12 cellular contexts compared by ENCODE assay signal in the genomic region with DNA sequence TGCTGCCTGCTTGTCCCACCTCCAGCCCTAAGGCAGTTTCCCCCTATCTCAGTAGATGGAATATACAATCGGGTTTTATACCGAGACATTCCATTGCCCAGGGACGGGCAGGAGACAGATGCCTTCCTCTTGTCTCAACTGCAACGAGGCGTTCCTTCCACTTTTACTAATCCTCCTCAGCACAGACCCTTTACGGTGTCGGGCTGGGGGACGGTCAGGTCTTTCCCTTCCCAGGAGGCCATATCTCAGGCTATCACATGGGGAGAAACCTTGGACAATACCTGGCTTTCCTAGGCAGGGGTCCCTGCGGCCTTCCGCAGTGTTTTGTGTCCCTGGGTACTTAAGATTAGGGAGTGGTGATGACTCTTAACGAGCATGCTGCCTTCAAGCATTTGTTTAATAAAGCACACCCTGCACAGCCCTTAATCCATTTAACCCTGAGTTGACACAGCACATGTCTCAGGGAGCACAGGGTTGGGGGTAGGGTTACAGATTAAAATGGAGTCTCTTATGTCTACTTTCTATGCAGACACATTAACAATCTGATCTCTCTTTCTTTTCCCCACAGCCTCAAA. TPM values are rescaled to one million over a fixed set of nuclear protein-coding genes. Genes with fewer than 3 reads are reported as not detected.
"Had no signal": no experiment of that assay in that cellular context is flagged by ENCODE, and none has a peak within 500 bp of the region (broad histone marks: within the 10 kb centered on the region; RNA-seq: fewer than 3 reads in every experiment).

No MANE protein-coding gene starts in this region.

RNA-seq across cellular contexts. Expression of gene AIRE, which starts 2.4 kb away (rescaled TPM):
- total RNA-seq: activated B cell treated with CpG ODN at 0.5 μM for 24 hours; activated CD4-positive, alpha-beta memory T cell treated with anti-CD3 and anti-CD28 coated beads for 36 hours; activated naive CD4-positive, alpha-beta T cell treated with anti-CD3 and anti-CD28 coated beads for 36 hours; activated naive CD4-positive, alpha-beta T cell treated with anti-CD3 and anti-CD28 coated beads, Interleukin-2, amount 50 U/mL, for 72 hours; activated T-cell treated with anti-CD3 and anti-CD28 coated beads, Interleukin-2, amount 50 U/mL, for 4 hours; activated T-helper 1 cell treated with anti-CD3 and anti-CD28 coated beads, Interleukin-12 subunit alpha, Interleukin-12 subunit beta, Interleukin-2, Interleukin-4 antibody, amounts not matched to agents 30 ng/mL and 10 ng/mL and 1 ng/mL, durations not matched to agents 14 hours and 24 hours and 36 hours; bronchial epithelial cell; MCF 10A; RPMI7951; SJSA1 had no signal
- polyA plus RNA-seq: SK-N-SH had no signal

RNA-seq across cellular contexts. Expression of gene DNMT3L, which starts 21.6 kb away (rescaled TPM):
- total RNA-seq: activated B cell treated with CpG ODN at 0.5 μM for 24 hours; activated CD4-positive, alpha-beta memory T cell treated with anti-CD3 and anti-CD28 coated beads for 36 hours; activated naive CD4-positive, alpha-beta T cell treated with anti-CD3 and anti-CD28 coated beads for 36 hours; activated naive CD4-positive, alpha-beta T cell treated with anti-CD3 and anti-CD28 coated beads, Interleukin-2, amount 50 U/mL, for 72 hours; activated T-cell treated with anti-CD3 and anti-CD28 coated beads, Interleukin-2, amount 50 U/mL, for 4 hours; activated T-helper 1 cell treated with anti-CD3 and anti-CD28 coated beads, Interleukin-12 subunit alpha, Interleukin-12 subunit beta, Interleukin-2, Interleukin-4 antibody, amounts not matched to agents 30 ng/mL and 10 ng/mL and 1 ng/mL, durations not matched to agents 14 hours and 24 hours and 36 hours; adrenal gland; bronchial epithelial cell; MCF 10A; SJSA1 had no signal
- polyA plus RNA-seq: adrenal gland, SK-N-SH had no signal
